8 cellular contexts compared by ENCODE assay signal in genomic region chr1:219173434-219173757, GRCh38. TPM values are rescaled to one million over a fixed set of nuclear protein-coding genes. Genes with fewer than 3 reads are reported as not detected.
DNase-seq lines count a peak whose midpoint lies in the region; ATAC-seq and TF ChIP-seq lines count a peak whose summit lies in the region.

No MANE protein-coding gene starts in this region.

- H3K4me3 ChIP-seq in BE2C (ENCODE audit: low read depth, low read length) (peak overlapping the region; percentile 89), Panc1 (ENCODE audit: low read depth in 2 of 2, low read length in 2 of 2) (peak overlapping the region; percentile 74 to 88), fibroblast of villous mesenchyme (ENCODE audit: low read depth, low read length) (peak overlapping the region; percentile 88), stomach (peak overlapping the region; percentile 63 to 84 (median 80))

- H3K36me3 ChIP-seq in BE2C (no peaks in the 10 kb centered on the region), Panc1 (ENCODE audit: control insufficient read depth, insufficient read depth, low read length) (peaks cover 4% of the 10 kb centered on the region), stomach (no peaks in the 10 kb centered on the region)

- no peak for TF ChIP-seq CTCF in BE2C (IDR thresholded peaks at IDR 0.05; ENCODE audit: low read depth, low read length)
- TF ChIP-seq CTCF in Panc1 (IDR thresholded peaks at IDR 0.05): no peak
- no peak for TF ChIP-seq CTCF in fibroblast of villous mesenchyme (IDR thresholded peaks at IDR 0.05; ENCODE audit: insufficient read depth, low read depth, low read length)
- TF ChIP-seq CTCF in stomach (IDR thresholded peaks at IDR 0.05): no peak

- intact Hi-C loops in Panc1 (cut with micrococcal nuclease; ENCODE audit: unreplicated experiment): no loop called here
- intact Hi-C loops in stomach (cut with DNase I; ENCODE audit: low total_unique reads): no loop called here

- peak; percentile 4 for ATAC-seq in GM21619 (IDR thresholded peaks at IDR 0.05; ENCODE audit: unreplicated experiment)
- no peak for ATAC-seq in Panc1
- ATAC-seq in GM21825 (IDR thresholded peaks at IDR 0.05; ENCODE audit: unreplicated experiment): no peak

- H3K4me1 ChIP-seq in BE2C (no peaks in the 10 kb centered on the region), Panc1 (ENCODE audit: control insufficient read depth, insufficient read depth, low read length) (peaks cover 15% of the 10 kb centered on the region; the same call in 1 of the 2 replicates), stomach (peaks cover 14 to 49% (median 36%) of the 10 kb centered on the region in 4 donors)

- BruUV-seq in Panc1 (replicated peaks; lab: Mats Ljungman, UMichigan): no TSS peak

- no peak for TF ChIP-seq POLR2A in stomach (IDR thresholded peaks at IDR 0.05)

- POLR2A ChIA-PET in Panc1 (lab: Charles Lee): no interaction called here

- in situ Hi-C loops in Panc1 (cut with HindIII; ENCODE audit: low pct_unique_long_range_greater_than_20kb, low sequenced_read_pairs): no loop called here

- H3K9me3 ChIP-seq in BE2C: no peaks in the 10 kb centered on the region
- H3K9me3 ChIP-seq in Panc1 (ENCODE audit: control insufficient read depth, insufficient read depth, low read depth, low read length): no peaks in the 10 kb centered on the region
- H3K9me3 ChIP-seq in stomach: no peaks in the 10 kb centered on the region

- 34 to 45% (median 38%) methylated on average over 6 of the region's 6 CpGs for WGBS in stomach, 5 donors

- H3K27me3 ChIP-seq in BE2C: no peaks in the 10 kb centered on the region
- H3K27me3 ChIP-seq in Panc1 (ENCODE audit: control insufficient read depth, insufficient read depth, low read length): no peaks in the 10 kb centered on the region
- H3K27me3 ChIP-seq in stomach: no peaks in the 10 kb centered on the region

- H3K27ac ChIP-seq in Panc1 (ENCODE audit: low read length) (peak overlapping the region; percentile 91), stomach (peak overlapping the region in 4 of 5 donors; percentile 89 to 95 (median 94))

- CTCF ChIA-PET in Panc1 (lab: Charles Lee): interaction anchor here (0.6 kb wide), 1 partner anchor 372 kb away, joined by 3 read pairs; no protein-coding TSS in a partner anchor

- no peak for TF ChIP-seq EP300 in stomach (IDR thresholded peaks at IDR 0.05)

- no peak for DNase-seq in BE2C
- DNase-seq in Panc1 (ENCODE audit: low read depth, low spot score): no peak
- DNase-seq in fibroblast of villous mesenchyme (ENCODE audit: low read depth): no peak
- no peak for DNase-seq in stomach
- no peak for DNase-seq in stimulated activated CD4-positive, alpha-beta T cell treated with anti-CD3 and anti-CD28 coated beads, Interleukin-2, amount 100 ng/mL, for 24 hours
- DNase-seq in GM03348 (ENCODE audit: low spot score): no peak

RNA-seq across cellular contexts. Expression of gene LYPLAL1, which starts 0.3 kb away (rescaled TPM):
- 21.6 TPM for polyA plus RNA-seq in BE2C (2012; ENCODE audit: insufficient read depth, insufficient read length, low read depth)
- total RNA-seq in Panc1 (2021; ENCODE audit: unreplicated experiment): 41.3 TPM
- 30.2 TPM for polyA plus RNA-seq in Panc1 (2012; ENCODE audit: insufficient read length)
- 15.5 and 25.9 TPM in 2 replicates for total RNA-seq in fibroblast of villous mesenchyme
- total RNA-seq in stomach: 10 to 100 TPM in 3 of 5 donors, 1 to 10 TPM in 2; 3.6 to 48.1 (median 11.1) TPM
- polyA plus RNA-seq in stomach: 10 to 100 TPM; 12.5 to 31.8 (median 13.0) TPM
